In the genomic region with DNA sequence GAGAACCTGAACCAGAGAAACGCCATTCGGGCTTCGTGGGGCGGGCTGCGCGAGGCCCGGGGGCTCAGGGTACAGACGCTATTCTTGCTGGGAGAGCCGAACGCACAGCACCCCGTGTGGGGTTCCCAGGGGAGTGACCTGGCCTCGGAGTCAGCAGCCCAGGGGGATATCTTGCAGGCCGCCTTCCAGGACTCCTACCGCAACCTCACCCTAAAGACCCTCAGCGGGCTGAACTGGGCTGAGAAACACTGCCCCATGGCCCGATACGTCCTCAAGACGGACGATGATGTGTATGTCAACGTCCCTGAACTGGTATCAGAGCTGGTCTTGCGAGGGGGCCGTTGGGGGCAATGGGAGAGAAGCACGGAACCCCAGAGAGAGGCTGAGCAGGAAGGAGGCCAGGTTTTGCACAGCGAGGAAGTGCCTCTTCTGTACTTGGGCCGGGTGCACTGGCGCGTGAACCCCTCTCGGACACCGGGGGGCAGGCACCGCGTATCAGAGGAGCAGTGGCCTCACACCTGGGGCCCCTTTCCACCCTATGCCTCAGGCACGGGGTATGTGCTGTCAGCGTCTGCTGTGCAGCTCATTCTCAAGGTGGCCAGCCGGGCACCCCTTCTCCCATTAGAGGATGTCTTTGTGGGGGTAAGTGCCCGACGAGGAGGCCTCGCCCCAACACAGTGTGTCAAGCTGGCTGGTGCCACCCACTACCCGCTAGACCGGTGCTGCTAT, we compare ENCODE assay signal across 8 cellular contexts. TPM values are rescaled to one million over a fixed set of nuclear protein-coding genes. Genes with fewer than 3 reads are reported as not detected.
A peak's percentile ranks its signal among the peaks of the same experiment; 100 is the strongest.
DNase-seq lines count a peak whose midpoint lies in the region; ATAC-seq and TF ChIP-seq lines count a peak whose summit lies in the region.

No MANE protein-coding gene starts in this region.

- H3K79me2 ChIP-seq in GM23338 (replicated peaks; ENCODE audit: insufficient read depth) (peaks cover 31% of the 10 kb centered on the region), neural progenitor cell (ENCODE audit: low read depth) (peaks cover 33% of the 10 kb centered on the region)

- no peaks in the 10 kb centered on the region for H3K9me3 Mint-ChIP-seq in GM23338
- H3K9me3 Mint-ChIP-seq in neural progenitor cell: no peaks in the 10 kb centered on the region

- H3K9me2 ChIP-seq in GM23338 (ENCODE audit: insufficient read depth): no peaks in the 10 kb centered on the region

- peak in 1 of 2 experiments; percentile 38; a peak in 2 of 4 replicates for TF ChIP-seq CTCF in GM23338 (conservative IDR thresholded peaks at IDR 0.05; ENCODE audit: low read depth in 2 of 2)
- TF ChIP-seq CTCF in WI38 (IDR thresholded peaks at IDR 0.05; ENCODE audit: low read depth, low read length): no peak
- TF ChIP-seq CTCF in epithelial cell of esophagus (IDR thresholded peaks at IDR 0.05; ENCODE audit: insufficient read depth, low read depth, low read length, missing control alignments): no peak
- TF ChIP-seq CTCF in neural progenitor cell (IDR thresholded peaks at IDR 0.05): no peak

- H3K27ac ChIP-seq in BLaER1 treated with 17β-estradiol and CSF1 and Interleukin-3, amounts not matched to agents 10 nM and 100 nM: peak overlapping the region; percentile 78 to 99 (median 84)
- H3K27ac ChIP-seq in GM23338 (ENCODE audit: low read depth) (peak overlapping the region; percentile 96), neural progenitor cell (no peak overlapping the region)

- H3K9ac ChIP-seq in BLaER1 treated with 17β-estradiol and CSF1 and Interleukin-3, amounts not matched to agents 10 nM and 100 nM: peak overlapping the region; percentile 83 to 99 (median 95)
- H3K9ac ChIP-seq in neural progenitor cell: no peak overlapping the region

- peaks cover 33 to 96% (median 84%) of the 10 kb centered on the region in 11 experiments; a peak in 21 of 22 replicates for H4K20me1 ChIP-seq in BLaER1 treated with 17β-estradiol and CSF1 and Interleukin-3, amounts not matched to agents 10 nM and 100 nM
- H4K20me1 ChIP-seq in GM23338 (replicated peaks; ENCODE audit: insufficient read depth) (peaks cover 38% of the 10 kb centered on the region), neural progenitor cell (ENCODE audit: low read depth) (peaks cover 60% of the 10 kb centered on the region)

- H2AFZ ChIP-seq in GM23338: no peak overlapping the region
- no peak overlapping the region for H2AFZ ChIP-seq in neural progenitor cell (replicated peaks)

- peaks cover 23% of the 10 kb centered on the region for H3K27me3 Mint-ChIP-seq in GM23338 (ENCODE audit: insufficient read depth, low read depth, poor library complexity)
- peaks cover 5% of the 10 kb centered on the region for H3K27me3 Mint-ChIP-seq in neural progenitor cell (ENCODE audit: insufficient read depth, low read depth)

- H3K36me3 ChIP-seq in BLaER1 treated with 17β-estradiol and CSF1 and Interleukin-3, amounts not matched to agents 10 nM and 100 nM: peaks cover 65 to 90% (median 83%) of the 10 kb centered on the region in 11 experiments
- H3K36me3 ChIP-seq in GM23338 (ENCODE audit: insufficient read depth) (peaks cover 37% of the 10 kb centered on the region), neural progenitor cell (peaks cover 8% of the 10 kb centered on the region)

- ATAC-seq in GM23338: peak; percentile 11
- no peak for ATAC-seq in GM21515 (IDR thresholded peaks at IDR 0.05; ENCODE audit: unreplicated experiment)

- H3K27me3 ChIP-seq in BLaER1 treated with 17β-estradiol and CSF1 and Interleukin-3, amounts not matched to agents 10 nM and 100 nM: no peaks in the 10 kb centered on the region
- no peaks in the 10 kb centered on the region for H3K27me3 ChIP-seq in GM23338 (ENCODE audit: insufficient read depth)
- H3K27me3 ChIP-seq in neural progenitor cell: no peaks in the 10 kb centered on the region

- no peaks in the 10 kb centered on the region for H3K9me3 ChIP-seq in BLaER1 treated with 17β-estradiol and CSF1 and Interleukin-3, amounts not matched to agents 10 nM and 100 nM (replicated peaks in 1 of 11)
- no peaks in the 10 kb centered on the region for H3K9me3 ChIP-seq in neural progenitor cell (ENCODE audit: low read depth)

- peak overlapping the region; percentile 90 to 99 (median 97) for H3K4me2 ChIP-seq in BLaER1 treated with 17β-estradiol and CSF1 and Interleukin-3, amounts not matched to agents 10 nM and 100 nM
- H3K4me2 ChIP-seq in GM23338 (peak overlapping the region; percentile 100), neural progenitor cell (peak overlapping the region; percentile 98)

- peak overlapping the region; percentile 96 for H3K27ac Mint-ChIP-seq in GM23338
- no peak overlapping the region for H3K27ac Mint-ChIP-seq in neural progenitor cell

- H3K4me1 Mint-ChIP-seq in GM23338 (peaks cover 40% of the 10 kb centered on the region), neural progenitor cell (peaks cover 39% of the 10 kb centered on the region)

- peaks cover 65% of the 10 kb centered on the region for H3F3A ChIP-seq in GM23338 (replicated peaks; ENCODE audit: low read depth)
- H3F3A ChIP-seq in neural progenitor cell (ENCODE audit: low read depth): peaks cover 59% of the 10 kb centered on the region

- peaks cover 71 to 88% (median 77%) of the 10 kb centered on the region in 10 experiments for H3K4me1 ChIP-seq in BLaER1 treated with 17β-estradiol and CSF1 and Interleukin-3, amounts not matched to agents 10 nM and 100 nM
- peaks cover 47% of the 10 kb centered on the region for H3K4me1 ChIP-seq in GM23338 (ENCODE audit: insufficient read depth)
- peaks cover 38% of the 10 kb centered on the region for H3K4me1 ChIP-seq in neural progenitor cell

- H3K36me3 Mint-ChIP-seq in GM23338 (ENCODE audit: low read depth) (peaks cover 83% of the 10 kb centered on the region), neural progenitor cell (peaks cover 19% of the 10 kb centered on the region)

- H3K4me3 ChIP-seq in BLaER1 treated with 17β-estradiol and CSF1 and Interleukin-3, amounts not matched to agents 10 nM and 100 nM: peak overlapping the region; percentile 69 to 92 (median 86)
- H3K4me3 ChIP-seq in GM23338: peak overlapping the region; percentile 99
- peak overlapping the region; percentile 41; the same call in 1 of the 2 replicates for H3K4me3 ChIP-seq in WI38 (ENCODE audit: low read depth, low read length)
- H3K4me3 ChIP-seq in epithelial cell of esophagus (ENCODE audit: low read length): peak overlapping the region; percentile 68
- peak overlapping the region; percentile 57 for H3K4me3 ChIP-seq in neural progenitor cell

- peak; percentile 46 for DNase-seq in GM23338 (ENCODE audit: low spot score)
- no peak for DNase-seq in epithelial cell of esophagus (ENCODE audit: low read depth)
- DNase-seq in neural progenitor cell (ENCODE audit: low spot score): peak; percentile 29
- no peak for DNase-seq in NCI-H82 (lab: John Stamatoyannopoulos, UW)
- no peak for DNase-seq in NCI-H1105 treated with DMSO at 0.1 percent for 48 hours (lab: John Stamatoyannopoulos, UW)

- peak overlapping the region; percentile 82 for H3K4me3 Mint-ChIP-seq in GM23338
- H3K4me3 Mint-ChIP-seq in neural progenitor cell: peak overlapping the region; percentile 88

TF ChIP-seq in GM23338, 12 proteins besides CTCF, POLR2A, EP300 and RAD21 (continues in another document):
- TF ChIP-seq, protein P1, sequence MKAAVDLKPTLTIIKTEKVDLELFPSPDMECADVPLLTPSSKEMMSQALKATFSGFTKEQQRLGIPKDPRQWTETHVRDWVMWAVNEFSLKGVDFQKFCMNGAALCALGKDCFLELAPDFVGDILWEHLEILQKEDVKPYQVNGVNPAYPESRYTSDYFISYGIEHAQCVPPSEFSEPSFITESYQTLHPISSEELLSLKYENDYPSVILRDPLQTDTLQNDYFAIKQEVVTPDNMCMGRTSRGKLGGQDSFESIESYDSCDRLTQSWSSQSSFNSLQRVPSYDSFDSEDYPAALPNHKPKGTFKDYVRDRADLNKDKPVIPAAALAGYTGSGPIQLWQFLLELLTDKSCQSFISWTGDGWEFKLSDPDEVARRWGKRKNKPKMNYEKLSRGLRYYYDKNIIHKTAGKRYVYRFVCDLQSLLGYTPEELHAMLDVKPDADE (IDR thresholded peaks at IDR 0.05): no peak
- TF ChIP-seq ZNF114 (CRISPR knock-in tag; IDR thresholded peaks at IDR 0.05): no peak
- no peak for TF ChIP-seq EZH2 (IDR thresholded peaks at IDR 0.05; ENCODE audit: low read depth, unreplicated experiment)

RNA-seq across cellular contexts. Expression of a gene that starts 0.9 kb away (rescaled TPM):
- 1.0 and 2.3 TPM in 2 replicates for total RNA-seq in GM23338 (2014; rRNA removed; shearing (Covaris generic))
- polyA plus RNA-seq in GM23338 (2016; fragmentation: Nextera tagmentation; extraction: Ambion mirVana): 1.3 and 1.8 TPM in 2 replicates
- total RNA-seq in neural progenitor cell (ENCODE audit: low replicate concordance): 1.1 and 2.1 TPM in 2 replicates

RNA-seq across cellular contexts. Expression of a gene that starts 6.0 kb away (rescaled TPM):
- total RNA-seq in GM23338 (2014; rRNA removed; shearing (Covaris generic)): 2,133 and 2,664 TPM in 2 replicates
- 4,776 and 5,223 TPM in 2 replicates for polyA plus RNA-seq in GM23338 (2016; fragmentation: Nextera tagmentation; extraction: Ambion mirVana)
- total RNA-seq in neural progenitor cell (ENCODE audit: low replicate concordance): 4,188 and 4,663 TPM in 2 replicates

RNA-seq across cellular contexts. Expression of a gene that starts 6.2 kb away (rescaled TPM):
- total RNA-seq in GM23338 (2014; rRNA removed; shearing (Covaris generic)): 25.0 and 31.1 TPM in 2 replicates
- polyA plus RNA-seq in GM23338 (2016; fragmentation: Nextera tagmentation; extraction: Ambion mirVana): 20.6 and 27.9 TPM in 2 replicates
- 28.7 and 38.4 TPM in 2 replicates for total RNA-seq in neural progenitor cell (ENCODE audit: low replicate concordance)

RNA-seq across cellular contexts. Expression of a gene that starts 11.2 kb away (rescaled TPM):
- total RNA-seq in GM23338 (2014; rRNA removed; shearing (Covaris generic)): 104 and 106 TPM in 2 replicates
- 63.9 and 71.4 TPM in 2 replicates for polyA plus RNA-seq in GM23338 (2016; fragmentation: Nextera tagmentation; extraction: Ambion mirVana)
- total RNA-seq in neural progenitor cell (ENCODE audit: low replicate concordance): 31.1 and 43.5 TPM in 2 replicates

RNA-seq across cellular contexts. Expression of a gene that starts 11.6 kb away (rescaled TPM):
- 62.2 and 80.4 TPM in 2 replicates for total RNA-seq in GM23338 (2014; rRNA removed; shearing (Covaris generic))
- 54.0 and 56.1 TPM in 2 replicates for polyA plus RNA-seq in GM23338 (2016; fragmentation: Nextera tagmentation; extraction: Ambion mirVana)
- 35.6 and 54.5 TPM in 2 replicates for total RNA-seq in neural progenitor cell (ENCODE audit: low replicate concordance)

Comparison
In these comparisons a context has a peak if more than half of its experiments do, and no peak if none do; other contexts are left out.
1. H3K4me3 ChIP-seq: peak in every context shown above with its lines; median percentile 99 in GM23338; 86 in BLaER1 treated with 17β-estradiol and CSF1 and Interleukin-3, amounts not matched to agents 10 nM and 100 nM; 68 in epithelial cell of esophagus; 57 in neural progenitor cell; 41 in WI38.
2. DNase-seq: peak in GM23338 (single experiment) and neural progenitor cell (single experiment); none in epithelial cell of esophagus (single experiment), NCI-H82 (single experiment) and NCI-H1105 treated with DMSO at 0.1 percent for 48 hours (single experiment).
3. Peak in every context shown above with its lines, with median percentiles within 50 percentile points of each other: H3K4me2 ChIP-seq.